ENCODE assay signal across 15 cellular contexts in the genomic region with DNA sequence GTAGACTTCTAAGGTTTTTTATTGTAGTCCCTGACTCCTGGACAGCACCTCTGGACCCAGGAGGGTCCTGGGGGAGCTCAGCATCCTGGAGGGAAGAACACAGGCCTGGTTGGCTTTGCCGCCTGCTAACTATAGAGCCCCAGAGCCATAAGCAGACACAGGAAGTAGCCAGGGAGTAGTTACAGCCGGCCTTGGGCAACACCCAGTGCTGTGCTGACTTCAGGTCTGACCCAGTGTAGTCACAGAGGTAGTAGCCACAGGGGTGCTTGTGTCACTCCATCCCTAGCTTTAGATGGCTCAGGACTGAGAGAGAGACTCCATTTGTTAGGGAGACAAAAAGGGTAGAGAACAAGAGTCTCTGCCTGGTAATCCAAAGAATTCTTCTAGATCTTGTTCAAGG. TPM values are rescaled to one million over a fixed set of nuclear protein-coding genes. Genes with fewer than 3 reads are reported as not detected.
DNase-seq lines count a peak whose midpoint lies in the region; ATAC-seq and TF ChIP-seq lines count a peak whose summit lies in the region.
"Had no signal": no experiment of that assay in that cellular context is flagged by ENCODE, and none has a peak within 500 bp of the region (broad histone marks: within the 10 kb centered on the region; RNA-seq: fewer than 3 reads in every experiment).

No MANE protein-coding gene starts in this region.

- peak overlapping the region; percentile 3 for H3K27ac Mint-ChIP-seq in activated B cell treated with CpG ODN at 0.5 μM for 24 hours

- no peaks in the 10 kb centered on the region for H3K27me3 Mint-ChIP-seq in activated B cell treated with CpG ODN at 0.5 μM for 24 hours

- TF ChIP-seq POLR2A in heart left ventricle (IDR thresholded peaks at IDR 0.05) = no peak

- CTCF ChIA-PET in activated B cell treated with CpG ODN at 0.5 μM for 24 hours (lab: Charles Lee) = interaction anchor here (1.9 kb wide), 1 partner anchor 30 kb away, joined by 6 read pairs; no protein-coding TSS in a partner anchor

- peaks cover 0 to 3% (median 0%) of the 10 kb centered on the region in 12 donors for H3K9me3 ChIP-seq in heart left ventricle
- H3K9me3 ChIP-seq: body of pancreas had no signal

- H3K27me3 ChIP-seq in heart left ventricle = no peaks in the 10 kb centered on the region
- H3K27me3 ChIP-seq: body of pancreas had no signal

- H3K36me3 ChIP-seq in heart left ventricle = no peaks in the 10 kb centered on the region

- WGBS in heart left ventricle, 4 donors = 17 to 49% (median 42%) methylated on average over 2 of the region's 2 CpGs

- in situ Hi-C loops in KBM-7 (cut with MboI; ENCODE audit: low pct_unique_long_range_greater_than_20kb, low sequenced_read_pairs) = no loop called here

- no peak overlapping the region for H3K4me3 Mint-ChIP-seq in activated B cell treated with CpG ODN at 0.5 μM for 24 hours

- peaks cover 8% of the 10 kb centered on the region for H3K9me3 Mint-ChIP-seq in activated B cell treated with CpG ODN at 0.5 μM for 24 hours

- no peak overlapping the region for H3K27ac ChIP-seq in heart left ventricle
- H3K27ac ChIP-seq: body of pancreas had no signal

- DNase-seq in GM12865 (ENCODE audit: low read depth) (peak; percentile 56), activated B cell treated with CpG ODN at 0.5 μM for 24 hours (no peak), KBM-7 (no peak), heart left ventricle (no peak)
- DNase-seq: activated effector memory CD4-positive, alpha-beta T cell treated with anti-CD3 and anti-CD28 coated beads, Interleukin-2, amount 50 U/mL, for 16 hours; body of pancreas; mammary epithelial cell; NCI-H2107; NK-92 treated with Interleukin-12 subunit alpha and Interleukin-12 subunit beta, amount 100 ng/mL, for 24 hours had no signal

- POLR2A ChIA-PET in activated B cell treated with CpG ODN at 0.5 μM for 24 hours (lab: Charles Lee) = no interaction called here

- H3K36me3 Mint-ChIP-seq in activated B cell treated with CpG ODN at 0.5 μM for 24 hours (ENCODE audit: low read depth) = peaks cover 22% of the 10 kb centered on the region

- H3K4me3 ChIP-seq in GM12865 (ENCODE audit: low read depth, low read length) (no peak overlapping the region), heart left ventricle (no peak overlapping the region)
- H3K4me3 ChIP-seq: body of pancreas had no signal

- H3K4me1 ChIP-seq in heart left ventricle = no peaks in the 10 kb centered on the region
- H3K4me1 ChIP-seq: body of pancreas had no signal

- H3K4me1 Mint-ChIP-seq in activated B cell treated with CpG ODN at 0.5 μM for 24 hours = peaks cover 76% of the 10 kb centered on the region

- ATAC-seq in GM19035 (IDR thresholded peaks at IDR 0.05; ENCODE audit: unreplicated experiment) (peak; percentile 32), HG02678 (IDR thresholded peaks at IDR 0.05; ENCODE audit: unreplicated experiment) (peak; percentile 31), activated B cell treated with CpG ODN at 0.5 μM for 24 hours (ENCODE audit: low read depth) (no peak), GM18870 (IDR thresholded peaks at IDR 0.05; ENCODE audit: unreplicated experiment) (no peak), heart left ventricle (no peak), HG03280 (IDR thresholded peaks at IDR 0.05; ENCODE audit: unreplicated experiment) (no peak)
- ATAC-seq: activated CD4-positive, CD25-positive, alpha-beta regulatory T cell treated with anti-CD3 and anti-CD28 coated beads, Interleukin-2, amount 50 U/mL, for 24 hours; body of pancreas; SK-N-SH treated with all-trans-retinoic acid at 6 μM for 48 hours had no signal

- intact Hi-C loops in activated B cell treated with CpG ODN at 0.5 μM for 24 hours (cut with micrococcal nuclease) (no loop called here), heart left ventricle (cut with DNase I) (no loop called here)

- TF ChIP-seq CTCF in GM12865 (IDR thresholded peaks at IDR 0.05; ENCODE audit: insufficient read depth, low read depth, low read length, missing control alignments) (no peak), activated B cell treated with CpG ODN at 0.5 μM for 24 hours (IDR thresholded peaks at IDR 0.05) (no peak), heart left ventricle (IDR thresholded peaks at IDR 0.05) (no peak)

RNA-seq across cellular contexts. Expression of a gene that starts 21.9 kb away (rescaled TPM):
- total RNA-seq in activated B cell treated with CpG ODN at 0.5 μM for 24 hours (60.1 and 80.2 TPM in 2 replicates), heart left ventricle (1 to 10 TPM in 2 of 9 donors, under 1 TPM in 1, not detected in 6; 0.12 to 2.9 (median 1.1) TPM)
- polyA plus RNA-seq in heart left ventricle = not detected
- total RNA-seq: body of pancreas had no signal

Comparison
In these comparisons a context has a peak if more than half of its experiments do, and no peak if none do; other contexts are left out.
1. ATAC-seq: peak in GM19035 (single experiment) and HG02678 (single experiment); none in activated B cell treated with CpG ODN at 0.5 μM for 24 hours (single experiment), GM18870 (single experiment), heart left ventricle (0 of 4) and HG03280 (single experiment).
2. RNA of a gene that starts 21.9 kb away (total RNA-seq): 60.1 to 80.2 TPM in activated B cell treated with CpG ODN at 0.5 μM for 24 hours; 0.12 to 2.9 TPM in heart left ventricle; every median in the first group is over 10 times any median in the second.